In the genomic region with DNA sequence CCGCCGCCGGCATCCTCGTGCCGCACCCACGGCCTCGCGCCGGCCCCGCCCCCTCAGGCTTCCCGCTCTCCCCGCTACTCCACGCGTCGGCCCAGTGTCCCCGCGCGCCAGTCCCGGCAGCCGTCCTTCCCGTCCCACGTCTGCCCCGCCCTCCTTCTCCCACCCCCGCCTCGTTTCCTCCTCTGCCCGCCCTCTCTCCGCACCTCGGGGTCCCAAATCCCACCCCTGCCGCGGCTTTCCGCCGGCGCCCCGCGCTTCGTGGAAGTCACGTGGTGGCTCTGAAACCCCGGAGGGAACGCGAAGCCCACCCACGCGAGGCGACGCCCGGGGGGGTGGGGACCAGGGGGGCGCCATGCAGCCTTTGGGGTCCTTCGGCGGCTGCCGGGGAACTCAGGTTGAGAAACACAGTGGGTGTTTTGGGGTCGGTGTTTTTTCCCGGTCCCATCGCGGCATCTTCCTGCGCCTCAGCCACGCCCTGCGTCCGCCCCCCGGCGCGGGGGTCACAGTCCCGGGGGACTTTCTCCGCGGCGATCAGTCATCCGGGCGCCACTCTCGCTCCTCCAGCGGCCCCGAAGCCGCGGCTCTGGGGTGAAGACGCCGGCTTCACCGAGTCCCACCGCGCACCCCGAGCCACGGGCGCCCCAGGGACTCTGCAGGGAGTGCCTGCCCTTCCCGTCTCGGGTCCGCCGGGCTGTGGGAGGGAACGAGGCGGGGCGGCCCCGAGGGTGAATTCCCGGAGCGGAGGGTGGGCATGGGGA, we compare ENCODE assay signal across 1 cellular context.
TF ChIP-seq lines count a peak whose summit lies in the region.

Gene BATF3, minus strand, starts transcription at position 2 of the 758 bp plus-strand sequence. CDS start 78 bp downstream, outside the sequence.

TF ChIP-seq in H1, 55 proteins besides CTCF, POLR2A, EP300 and RAD21:
- no peak for TF ChIP-seq SRF (IDR thresholded peaks at IDR 0.05; ENCODE audit: low read depth, low read length)
- TF ChIP-seq SP4 (IDR thresholded peaks at IDR 0.05; ENCODE audit: low read length) = no peak
- TF ChIP-seq RNF2 (IDR thresholded peaks at IDR 0.05; ENCODE audit: borderline replicate concordance, low read depth, low read length, missing control alignments, poor library complexity, severe bottlenecking) = peak; percentile 40
- TF ChIP-seq TAF7 (optimal IDR thresholded peaks at IDR 0.05; ENCODE audit: borderline replicate concordance, low read depth, low read length) = no peak
- no peak for TF ChIP-seq CHD1 (IDR thresholded peaks at IDR 0.05; ENCODE audit: low read depth, low read length)
- no peak for TF ChIP-seq TBP (IDR thresholded peaks at IDR 0.05; ENCODE audit: low read depth, low read length)
- no peak for TF ChIP-seq YY1 (IDR thresholded peaks at IDR 0.05; ENCODE audit: low read depth, low read length)
- TF ChIP-seq GABPA (IDR thresholded peaks at IDR 0.05; ENCODE audit: borderline replicate concordance, insufficient read depth, low read length) = no peak
- TF ChIP-seq SIX5 (IDR thresholded peaks at IDR 0.05; ENCODE audit: low read depth, low read length) = no peak
- no peak for TF ChIP-seq SIRT6 (IDR thresholded peaks at IDR 0.05; ENCODE audit: low read length)
- no peak for TF ChIP-seq SAP30 (IDR thresholded peaks at IDR 0.05; ENCODE audit: insufficient read depth, insufficient replicate concordance, low read length)
- TF ChIP-seq KDM5A (IDR thresholded peaks at IDR 0.05; ENCODE audit: low read length) = no peak
- no peak for TF ChIP-seq ZNF274 (IDR thresholded peaks at IDR 0.05; ENCODE audit: borderline replicate concordance, extremely low read depth, low read length)
- TF ChIP-seq BACH1 (IDR thresholded peaks at IDR 0.05; ENCODE audit: low read length) = no peak
- no peak for TF ChIP-seq JUN (IDR thresholded peaks at IDR 0.05; ENCODE audit: low read depth, low read length)
- TF ChIP-seq, protein P1, sequence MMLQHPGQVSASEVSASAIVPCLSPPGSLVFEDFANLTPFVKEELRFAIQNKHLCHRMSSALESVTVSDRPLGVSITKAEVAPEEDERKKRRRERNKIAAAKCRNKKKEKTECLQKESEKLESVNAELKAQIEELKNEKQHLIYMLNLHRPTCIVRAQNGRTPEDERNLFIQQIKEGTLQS (IDR thresholded peaks at IDR 0.05; ENCODE audit: insufficient read depth, low read depth, low read length) = no peak
- TF ChIP-seq MAX (IDR thresholded peaks at IDR 0.05) = peak; percentile 53
- TF ChIP-seq NANOG (IDR thresholded peaks at IDR 0.05; ENCODE audit: insufficient read depth, low read depth, low read length, poor library complexity, severe bottlenecking) = no peak
- no peak for TF ChIP-seq CHD2 (IDR thresholded peaks at IDR 0.05; ENCODE audit: low read length)
- no peak for TF ChIP-seq CEBPB (IDR thresholded peaks at IDR 0.05; ENCODE audit: low read depth, low read length)
- no peak for TF ChIP-seq BRCA1 (IDR thresholded peaks at IDR 0.05; ENCODE audit: low read depth, low read length)
- TF ChIP-seq EGR1 (IDR thresholded peaks at IDR 0.05; ENCODE audit: borderline replicate concordance, low read depth, low read length) = no peak
- no peak for TF ChIP-seq TEAD4 (IDR thresholded peaks at IDR 0.05; ENCODE audit: low read depth, low read length)
- no peak for TF ChIP-seq FOSL1 (IDR thresholded peaks at IDR 0.05; ENCODE audit: insufficient read depth, low read depth, low read length)
- no peak for TF ChIP-seq ATF2 (IDR thresholded peaks at IDR 0.05; ENCODE audit: low read length)
- no peak for TF ChIP-seq RFX5 (IDR thresholded peaks at IDR 0.05; ENCODE audit: borderline replicate concordance, low read depth, low read length)
- TF ChIP-seq GTF2F1 (IDR thresholded peaks at IDR 0.05; ENCODE audit: borderline replicate concordance, low read depth, low read length) = no peak
- TF ChIP-seq TCF12 (IDR thresholded peaks at IDR 0.05; ENCODE audit: low read depth, low read length) = no peak
- no peak for TF ChIP-seq TAF1 (IDR thresholded peaks at IDR 0.05; ENCODE audit: low read depth, low read length)
- TF ChIP-seq HDAC2 (IDR thresholded peaks at IDR 0.05; ENCODE audit: borderline replicate concordance in 1 of 2, low read depth in 2 of 2, low read length in 2 of 2) = no peak; a peak in 1 of 4 replicates
- no peak for TF ChIP-seq MAFK (IDR thresholded peaks at IDR 0.05; ENCODE audit: low read depth, low read length)
- TF ChIP-seq, protein P2, sequence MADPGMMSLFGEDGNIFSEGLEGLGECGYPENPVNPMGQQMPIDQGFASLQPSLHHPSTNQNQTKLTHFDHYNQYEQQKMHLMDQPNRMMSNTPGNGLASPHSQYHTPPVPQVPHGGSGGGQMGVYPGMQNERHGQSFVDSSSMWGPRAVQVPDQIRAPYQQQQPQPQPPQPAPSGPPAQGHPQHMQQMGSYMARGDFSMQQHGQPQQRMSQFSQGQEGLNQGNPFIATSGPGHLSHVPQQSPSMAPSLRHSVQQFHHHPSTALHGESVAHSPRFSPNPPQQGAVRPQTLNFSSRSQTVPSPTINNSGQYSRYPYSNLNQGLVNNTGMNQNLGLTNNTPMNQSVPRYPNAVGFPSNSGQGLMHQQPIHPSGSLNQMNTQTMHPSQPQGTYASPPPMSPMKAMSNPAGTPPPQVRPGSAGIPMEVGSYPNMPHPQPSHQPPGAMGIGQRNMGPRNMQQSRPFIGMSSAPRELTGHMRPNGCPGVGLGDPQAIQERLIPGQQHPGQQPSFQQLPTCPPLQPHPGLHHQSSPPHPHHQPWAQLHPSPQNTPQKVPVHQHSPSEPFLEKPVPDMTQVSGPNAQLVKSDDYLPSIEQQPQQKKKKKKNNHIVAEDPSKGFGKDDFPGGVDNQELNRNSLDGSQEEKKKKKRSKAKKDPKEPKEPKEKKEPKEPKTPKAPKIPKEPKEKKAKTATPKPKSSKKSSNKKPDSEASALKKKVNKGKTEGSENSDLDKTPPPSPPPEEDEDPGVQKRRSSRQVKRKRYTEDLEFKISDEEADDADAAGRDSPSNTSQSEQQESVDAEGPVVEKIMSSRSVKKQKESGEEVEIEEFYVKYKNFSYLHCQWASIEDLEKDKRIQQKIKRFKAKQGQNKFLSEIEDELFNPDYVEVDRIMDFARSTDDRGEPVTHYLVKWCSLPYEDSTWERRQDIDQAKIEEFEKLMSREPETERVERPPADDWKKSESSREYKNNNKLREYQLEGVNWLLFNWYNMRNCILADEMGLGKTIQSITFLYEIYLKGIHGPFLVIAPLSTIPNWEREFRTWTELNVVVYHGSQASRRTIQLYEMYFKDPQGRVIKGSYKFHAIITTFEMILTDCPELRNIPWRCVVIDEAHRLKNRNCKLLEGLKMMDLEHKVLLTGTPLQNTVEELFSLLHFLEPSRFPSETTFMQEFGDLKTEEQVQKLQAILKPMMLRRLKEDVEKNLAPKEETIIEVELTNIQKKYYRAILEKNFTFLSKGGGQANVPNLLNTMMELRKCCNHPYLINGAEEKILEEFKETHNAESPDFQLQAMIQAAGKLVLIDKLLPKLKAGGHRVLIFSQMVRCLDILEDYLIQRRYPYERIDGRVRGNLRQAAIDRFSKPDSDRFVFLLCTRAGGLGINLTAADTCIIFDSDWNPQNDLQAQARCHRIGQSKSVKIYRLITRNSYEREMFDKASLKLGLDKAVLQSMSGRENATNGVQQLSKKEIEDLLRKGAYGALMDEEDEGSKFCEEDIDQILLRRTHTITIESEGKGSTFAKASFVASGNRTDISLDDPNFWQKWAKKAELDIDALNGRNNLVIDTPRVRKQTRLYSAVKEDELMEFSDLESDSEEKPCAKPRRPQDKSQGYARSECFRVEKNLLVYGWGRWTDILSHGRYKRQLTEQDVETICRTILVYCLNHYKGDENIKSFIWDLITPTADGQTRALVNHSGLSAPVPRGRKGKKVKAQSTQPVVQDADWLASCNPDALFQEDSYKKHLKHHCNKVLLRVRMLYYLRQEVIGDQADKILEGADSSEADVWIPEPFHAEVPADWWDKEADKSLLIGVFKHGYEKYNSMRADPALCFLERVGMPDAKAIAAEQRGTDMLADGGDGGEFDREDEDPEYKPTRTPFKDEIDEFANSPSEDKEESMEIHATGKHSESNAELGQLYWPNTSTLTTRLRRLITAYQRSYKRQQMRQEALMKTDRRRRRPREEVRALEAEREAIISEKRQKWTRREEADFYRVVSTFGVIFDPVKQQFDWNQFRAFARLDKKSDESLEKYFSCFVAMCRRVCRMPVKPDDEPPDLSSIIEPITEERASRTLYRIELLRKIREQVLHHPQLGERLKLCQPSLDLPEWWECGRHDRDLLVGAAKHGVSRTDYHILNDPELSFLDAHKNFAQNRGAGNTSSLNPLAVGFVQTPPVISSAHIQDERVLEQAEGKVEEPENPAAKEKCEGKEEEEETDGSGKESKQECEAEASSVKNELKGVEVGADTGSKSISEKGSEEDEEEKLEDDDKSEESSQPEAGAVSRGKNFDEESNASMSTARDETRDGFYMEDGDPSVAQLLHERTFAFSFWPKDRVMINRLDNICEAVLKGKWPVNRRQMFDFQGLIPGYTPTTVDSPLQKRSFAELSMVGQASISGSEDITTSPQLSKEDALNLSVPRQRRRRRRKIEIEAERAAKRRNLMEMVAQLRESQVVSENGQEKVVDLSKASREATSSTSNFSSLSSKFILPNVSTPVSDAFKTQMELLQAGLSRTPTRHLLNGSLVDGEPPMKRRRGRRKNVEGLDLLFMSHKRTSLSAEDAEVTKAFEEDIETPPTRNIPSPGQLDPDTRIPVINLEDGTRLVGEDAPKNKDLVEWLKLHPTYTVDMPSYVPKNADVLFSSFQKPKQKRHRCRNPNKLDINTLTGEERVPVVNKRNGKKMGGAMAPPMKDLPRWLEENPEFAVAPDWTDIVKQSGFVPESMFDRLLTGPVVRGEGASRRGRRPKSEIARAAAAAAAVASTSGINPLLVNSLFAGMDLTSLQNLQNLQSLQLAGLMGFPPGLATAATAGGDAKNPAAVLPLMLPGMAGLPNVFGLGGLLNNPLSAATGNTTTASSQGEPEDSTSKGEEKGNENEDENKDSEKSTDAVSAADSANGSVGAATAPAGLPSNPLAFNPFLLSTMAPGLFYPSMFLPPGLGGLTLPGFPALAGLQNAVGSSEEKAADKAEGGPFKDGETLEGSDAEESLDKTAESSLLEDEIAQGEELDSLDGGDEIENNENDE (IDR thresholded peaks at IDR 0.05; ENCODE audit: insufficient replicate concordance, low read length) = no peak
- no peak for TF ChIP-seq RXRA (IDR thresholded peaks at IDR 0.05; ENCODE audit: insufficient read depth, low read depth, low read length)
- peak; percentile 63 for TF ChIP-seq SUZ12 (IDR thresholded peaks at IDR 0.05; ENCODE audit: low read length)
- TF ChIP-seq POLR2AphosphoS5 (IDR thresholded peaks at IDR 0.05; ENCODE audit: low read depth, low read length) = no peak
- TF ChIP-seq JUND (IDR thresholded peaks at IDR 0.05; ENCODE audit: low read length) = no peak
- TF ChIP-seq KDM1A (IDR thresholded peaks at IDR 0.05; ENCODE audit: borderline replicate concordance, low read length) = no peak
- no peak for TF ChIP-seq SIN3A (conservative IDR thresholded peaks at IDR 0.05 in 1 of 2, IDR thresholded peaks at IDR 0.05 in 1 of 2; ENCODE audit: low read depth in 1 of 2, low read length in 2 of 2)
- TF ChIP-seq E2F6 (IDR thresholded peaks at IDR 0.05) = peak; percentile 53; the same call in 1 of the 2 replicates
- TF ChIP-seq CREB1 (IDR thresholded peaks at IDR 0.05) = no peak
- TF ChIP-seq ASH2L (IDR thresholded peaks at IDR 0.05; ENCODE audit: low read length) = no peak
- no peak for TF ChIP-seq SP2 (IDR thresholded peaks at IDR 0.05; ENCODE audit: low read length)
- TF ChIP-seq KDM4A (IDR thresholded peaks at IDR 0.05; ENCODE audit: low read depth, low read length, severe bottlenecking) = peak; percentile 37
- TF ChIP-seq CTBP2 (IDR thresholded peaks at IDR 0.05; ENCODE audit: borderline replicate concordance, insufficient read depth, insufficient read length, low read length) = no peak
- no peak for TF ChIP-seq POU5F1 (IDR thresholded peaks at IDR 0.05; ENCODE audit: low read depth, low read length)
- TF ChIP-seq USF2 (IDR thresholded peaks at IDR 0.05; ENCODE audit: low read length) = no peak
- 0 out of 2 replicates have a peak, but pooled peaks have one; percentile 2 for TF ChIP-seq RBBP5 (IDR thresholded peaks at IDR 0.05; ENCODE audit: borderline replicate concordance, low read depth, low read length)
- TF ChIP-seq PHF8 (conservative IDR thresholded peaks at IDR 0.05; ENCODE audit: low read depth, low read length) = no peak
- TF ChIP-seq NRF1 (IDR thresholded peaks at IDR 0.05; ENCODE audit: low read depth, low read length) = no peak
